14 cellular contexts compared by ENCODE assay signal in genomic region chr5:115457985-115458384, GRCh38.
DNase-seq lines count a peak whose midpoint lies in the region; ATAC-seq lines count a peak whose summit lies in the region.
"Had no signal": no experiment of that assay in that cellular context is flagged by ENCODE, and none has a peak within 500 bp of the region (broad histone marks: within the 10 kb centered on the region; RNA-seq: fewer than 3 reads in every experiment).

No MANE protein-coding gene starts in this region.

- H3K36me3 ChIP-seq in adipocyte (ENCODE audit: control insufficient read depth, insufficient read depth, low read length, severe bottlenecking) (no peaks in the 10 kb centered on the region), skeletal muscle tissue (ENCODE audit: control insufficient read depth in 3 of 3, insufficient read depth in 3 of 3, low read length in 3 of 3) (no peaks in the 10 kb centered on the region)
- H3K36me3 ChIP-seq: WERI-Rb-1 had no signal

- peak overlapping the region; percentile 42 for H3K4me3 ChIP-seq in adipocyte (ENCODE audit: low read length)
- peak overlapping the region in 1 of 3 donors; percentile 23 for H3K4me3 ChIP-seq in skeletal muscle tissue (ENCODE audit: low read length in 3 of 3)

- peak overlapping the region; percentile 9 for H3K27ac ChIP-seq in skeletal muscle tissue (ENCODE audit: low read depth, low read length)
- H3K27ac ChIP-seq: WERI-Rb-1 had no signal

- no peak overlapping the region for H3K4me3 Mint-ChIP-seq in activated T-helper 1 cell treated with anti-CD3 and anti-CD28 coated beads, Interleukin-12 subunit alpha, Interleukin-12 subunit beta, Interleukin-2, Interleukin-4 antibody, amounts not matched to agents 30 ng/mL and 10 ng/mL and 1 ng/mL, durations not matched to agents 14 hours and 24 hours and 36 hours
- H3K4me3 Mint-ChIP-seq in activated T-cell treated with anti-CD3 and anti-CD28 coated beads, Interleukin-2, amount 50 U/mL, for 4 hours = no peak overlapping the region
- H3K4me3 Mint-ChIP-seq: activated naive CD8-positive, alpha-beta T cell treated with anti-CD3 and anti-CD28 coated beads, Interleukin-2, amount 10 ng/mL, durations not matched to agents 7 days and 5 days; CD8-positive, alpha-beta memory T cell had no signal

- H3K9me3 ChIP-seq in adipocyte (ENCODE audit: control insufficient read depth, low read length) (no peaks in the 10 kb centered on the region), skeletal muscle tissue (ENCODE audit: control insufficient read depth in 3 of 3, low read length in 3 of 3) (no peaks in the 10 kb centered on the region)

- H3K9me3 Mint-ChIP-seq in activated T-helper 1 cell treated with anti-CD3 and anti-CD28 coated beads, Interleukin-12 subunit alpha, Interleukin-12 subunit beta, Interleukin-2, Interleukin-4 antibody, amounts not matched to agents 30 ng/mL and 10 ng/mL and 1 ng/mL, durations not matched to agents 14 hours and 24 hours and 36 hours = no peaks in the 10 kb centered on the region
- no peaks in the 10 kb centered on the region for H3K9me3 Mint-ChIP-seq in activated T-cell treated with anti-CD3 and anti-CD28 coated beads, Interleukin-2, amount 50 U/mL, for 4 hours
- H3K9me3 Mint-ChIP-seq: activated naive CD8-positive, alpha-beta T cell treated with anti-CD3 and anti-CD28 coated beads, Interleukin-2, amount 10 ng/mL, durations not matched to agents 7 days and 5 days; CD8-positive, alpha-beta memory T cell had no signal

- no peak overlapping the region for H3K27ac Mint-ChIP-seq in activated T-helper 1 cell treated with anti-CD3 and anti-CD28 coated beads, Interleukin-12 subunit alpha, Interleukin-12 subunit beta, Interleukin-2, Interleukin-4 antibody, amounts not matched to agents 30 ng/mL and 10 ng/mL and 1 ng/mL, durations not matched to agents 14 hours and 24 hours and 36 hours
- H3K27ac Mint-ChIP-seq: activated naive CD8-positive, alpha-beta T cell treated with anti-CD3 and anti-CD28 coated beads, Interleukin-2, amount 10 ng/mL, durations not matched to agents 7 days and 5 days; CD8-positive, alpha-beta memory T cell had no signal

- peaks cover 4% of the 10 kb centered on the region for H3K27me3 Mint-ChIP-seq in activated T-helper 1 cell treated with anti-CD3 and anti-CD28 coated beads, Interleukin-12 subunit alpha, Interleukin-12 subunit beta, Interleukin-2, Interleukin-4 antibody, amounts not matched to agents 30 ng/mL and 10 ng/mL and 1 ng/mL, durations not matched to agents 14 hours and 24 hours and 36 hours (ENCODE audit: insufficient read depth)
- H3K27me3 Mint-ChIP-seq in activated T-cell treated with anti-CD3 and anti-CD28 coated beads, Interleukin-2, amount 50 U/mL, for 4 hours (ENCODE audit: low read depth) = peaks cover 9% of the 10 kb centered on the region

- peak overlapping the region; percentile 46 for H3K9ac ChIP-seq in adipocyte (ENCODE audit: low read length)
- H3K9ac ChIP-seq in skeletal muscle tissue (ENCODE audit: low read depth in 1 of 3, low read length in 3 of 3) = no peak overlapping the region

- H3K4me1 ChIP-seq in adipocyte (ENCODE audit: control insufficient read depth, insufficient read depth, low read length) (peaks cover 92% of the 10 kb centered on the region), skeletal muscle tissue (ENCODE audit: control insufficient read depth in 3 of 3, insufficient read depth in 3 of 3, low read length in 3 of 3) (peaks cover 30 to 56% (median 43%) of the 10 kb centered on the region in 3 donors)

- no peak for ATAC-seq in activated T-cell treated with anti-CD3 and anti-CD28 coated beads, Interleukin-2, amount 50 U/mL, for 4 hours
- no peak for ATAC-seq in GM21367 (IDR thresholded peaks at IDR 0.05; ENCODE audit: unreplicated experiment)
- ATAC-seq: stimulated activated naive CD8-positive, alpha-beta T cell treated with anti-CD3 and anti-CD28 coated beads, Interleukin-15, Interleukin-2, amounts not matched to agents 100 U/mL and 50 U/mL, for 24 hours had no signal

- intact Hi-C loops in activated T-helper 1 cell treated with anti-CD3 and anti-CD28 coated beads, Interleukin-12 subunit alpha, Interleukin-12 subunit beta, Interleukin-2, Interleukin-4 antibody, amounts not matched to agents 30 ng/mL and 10 ng/mL and 1 ng/mL, durations not matched to agents 14 hours and 24 hours and 36 hours (cut with micrococcal nuclease) = no loop called here

- H3K36me3 Mint-ChIP-seq in activated T-helper 1 cell treated with anti-CD3 and anti-CD28 coated beads, Interleukin-12 subunit alpha, Interleukin-12 subunit beta, Interleukin-2, Interleukin-4 antibody, amounts not matched to agents 30 ng/mL and 10 ng/mL and 1 ng/mL, durations not matched to agents 14 hours and 24 hours and 36 hours (ENCODE audit: low read depth) = no peaks in the 10 kb centered on the region
- no peaks in the 10 kb centered on the region for H3K36me3 Mint-ChIP-seq in activated T-cell treated with anti-CD3 and anti-CD28 coated beads, Interleukin-2, amount 50 U/mL, for 4 hours (ENCODE audit: insufficient read depth)
- H3K36me3 Mint-ChIP-seq: activated naive CD8-positive, alpha-beta T cell treated with anti-CD3 and anti-CD28 coated beads, Interleukin-2, amount 10 ng/mL, durations not matched to agents 7 days and 5 days; CD8-positive, alpha-beta memory T cell had no signal

- H3K27me3 ChIP-seq in adipocyte (replicated peaks; ENCODE audit: control insufficient read depth, insufficient read depth, low read length) (no peaks in the 10 kb centered on the region), skeletal muscle tissue (ENCODE audit: control insufficient read depth in 3 of 3, insufficient read depth in 3 of 3, low read length in 3 of 3) (no peaks in the 10 kb centered on the region)

- DNase-seq in HK-2 (ENCODE audit: unreplicated experiment) (peak; percentile 34), adipocyte (ENCODE audit: low read depth) (no peak), kidney tubule cell (ENCODE audit: low spot score) (peak; percentile 95)
- no peak for DNase-seq in activated T-helper 1 cell treated with anti-CD3 and anti-CD28 coated beads, Interleukin-12 subunit alpha, Interleukin-12 subunit beta, Interleukin-2, Interleukin-4 antibody, amounts not matched to agents 30 ng/mL and 10 ng/mL and 1 ng/mL, durations not matched to agents 14 hours and 24 hours and 36 hours (ENCODE audit: low spot score)
- DNase-seq in activated T-cell treated with anti-CD3 and anti-CD28 coated beads, Interleukin-2, amount 50 U/mL, for 4 hours = no peak
- DNase-seq: activated CD8-positive, alpha-beta memory T cell treated with anti-CD3 and anti-CD28 coated beads, Interleukin-2, amount 50 U/mL, for 48 hours; activated naive CD8-positive, alpha-beta T cell treated with anti-CD3 and anti-CD28 coated beads, Interleukin-2, amount 10 ng/mL, durations not matched to agents 7 days and 5 days; CD8-positive, alpha-beta memory T cell; GF-D8; GOT3; stimulated activated naive CD8-positive, alpha-beta T cell treated with anti-CD3 and anti-CD28 coated beads, Interleukin-15, Interleukin-2, amounts not matched to agents 100 U/mL and 50 U/mL, for 24 hours; WERI-Rb-1 had no signal

- H3K4me1 Mint-ChIP-seq in activated T-helper 1 cell treated with anti-CD3 and anti-CD28 coated beads, Interleukin-12 subunit alpha, Interleukin-12 subunit beta, Interleukin-2, Interleukin-4 antibody, amounts not matched to agents 30 ng/mL and 10 ng/mL and 1 ng/mL, durations not matched to agents 14 hours and 24 hours and 36 hours (ENCODE audit: low read depth) = no peaks in the 10 kb centered on the region
- H3K4me1 Mint-ChIP-seq in activated T-cell treated with anti-CD3 and anti-CD28 coated beads, Interleukin-2, amount 50 U/mL, for 4 hours (ENCODE audit: low read depth) = peaks cover 7% of the 10 kb centered on the region
- H3K4me1 Mint-ChIP-seq: CD8-positive, alpha-beta memory T cell had no signal

Comparison
In these comparisons a context has a peak if more than half of its experiments do, and no peak if none do; other contexts are left out.
1. DNase-seq: peak in HK-2 (single experiment) and kidney tubule cell (single experiment); none in adipocyte (single experiment), activated T-helper 1 cell treated with anti-CD3 and anti-CD28 coated beads, Interleukin-12 subunit alpha, Interleukin-12 subunit beta, Interleukin-2, Interleukin-4 antibody, amounts not matched to agents 30 ng/mL and 10 ng/mL and 1 ng/mL, durations not matched to agents 14 hours and 24 hours and 36 hours (single experiment) and activated T-cell treated with anti-CD3 and anti-CD28 coated beads, Interleukin-2, amount 50 U/mL, for 4 hours (single experiment).